Comparison of ENCODE assay signal across 22 cellular contexts in the genomic region with DNA sequence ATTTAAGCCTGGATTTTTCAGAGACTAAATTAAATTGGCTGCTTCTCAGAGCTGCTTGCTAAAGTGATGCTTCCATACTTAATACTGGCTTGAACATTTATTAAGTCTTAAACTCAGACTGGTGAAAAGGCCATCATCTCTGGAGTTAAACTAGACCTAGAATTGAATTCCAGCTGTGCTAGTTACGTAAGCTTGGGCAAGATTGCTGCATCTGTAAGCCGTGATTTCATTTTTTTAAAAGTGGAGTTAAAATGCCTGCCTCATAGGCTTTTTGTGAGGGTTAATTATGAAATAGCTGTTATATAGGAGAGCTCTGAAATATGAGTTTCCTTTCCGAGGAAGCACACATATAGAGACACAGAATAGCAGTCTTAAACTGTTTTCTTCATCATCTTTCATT.
A peak's percentile ranks its signal among the peaks of the same experiment; 100 is the strongest.
DNase-seq lines count a peak whose midpoint lies in the region; ATAC-seq and TF ChIP-seq lines count a peak whose summit lies in the region.
"Had no signal": no experiment of that assay in that cellular context is flagged by ENCODE, and none has a peak within 500 bp of the region (broad histone marks: within the 10 kb centered on the region; RNA-seq: fewer than 3 reads in every experiment).

No MANE protein-coding gene starts in this region.

- H3K36me3 ChIP-seq in IMR-90 (ENCODE audit: control insufficient read depth, insufficient read depth, low read length) = no peaks in the 10 kb centered on the region
- H3K36me3 ChIP-seq: BE2C; BLaER1 treated with 17β-estradiol and CSF1 and Interleukin-3, amounts not matched to agents 10 nM and 100 nM had no signal

- H3K79me1 ChIP-seq in IMR-90 (ENCODE audit: low read depth in 1 of 2, low read length in 2 of 2) = no peaks in the 10 kb centered on the region

- no peaks in the 10 kb centered on the region for H3K9me3 ChIP-seq in IMR-90 (ENCODE audit: control insufficient read depth, insufficient read depth, low read length)
- H3K9me3 ChIP-seq: A549; BE2C; BLaER1 treated with 17β-estradiol and CSF1 and Interleukin-3, amounts not matched to agents 10 nM and 100 nM had no signal

- DNase-seq in IMR-90 (no peak), MV-4-11 (lab: John Stamatoyannopoulos, UW) (peak; percentile 35), fibroblast of the aortic adventitia (ENCODE audit: low read depth) (peak; percentile 42), SIG-M5 treated with dmso at 0.1 percent for 504 hours (lab: John Stamatoyannopoulos, UW; ENCODE audit: unreplicated experiment) (no peak), left colon (no peak)
- DNase-seq: 8988T; ACHN; AML-193; BE2C; CD4-positive, alpha-beta T cell; CD8-positive, alpha-beta memory T cell; DMS 273 treated with DMSO at 0.1 percent for 48 hours; DMS79; EL; GDM1; H9 had no signal

- H2BK20ac ChIP-seq in IMR-90 (ENCODE audit: low read depth, low read length) = no peak overlapping the region

- H2BK120ac ChIP-seq in IMR-90 (ENCODE audit: low read depth, low read length) = no peak overlapping the region

- no peak overlapping the region for H3K9ac ChIP-seq in IMR-90 (ENCODE audit: low read depth, low read length)
- H3K9ac ChIP-seq: BLaER1 treated with 17β-estradiol and CSF1 and Interleukin-3, amounts not matched to agents 10 nM and 100 nM had no signal

- H2AK9ac ChIP-seq in IMR-90 (replicated peaks; ENCODE audit: low read depth, low read length, poor library complexity) = no peak overlapping the region

- H3K4ac ChIP-seq in IMR-90 (ENCODE audit: low read depth, low read length) = no peak overlapping the region

- ATAC-seq in IMR-90 (ENCODE audit: low read depth) (no peak), GM18907 (IDR thresholded peaks at IDR 0.05; ENCODE audit: unreplicated experiment) (no peak), left colon (no peak)
- ATAC-seq: A549, GM12878, GM23338, HCT116 had no signal

- no TSS peak for BruUV-seq in IMR-90 (replicated peaks; lab: Mats Ljungman, UMichigan)

- intact Hi-C loops in IMR-90 (cut with micrococcal nuclease) (no loop called here), left colon (cut with DNase I, micrococcal nuclease) (no loop called here)

- H3K4me1 ChIP-seq in IMR-90 (ENCODE audit: control insufficient read depth, insufficient read depth, low read length) = peaks cover 8% of the 10 kb centered on the region
- H3K4me1 ChIP-seq: A549, BE2C had no signal

- H3K23ac ChIP-seq in IMR-90 (ENCODE audit: low read depth, low read length) = no peak overlapping the region

- H4K5ac ChIP-seq in IMR-90 (ENCODE audit: low read depth, low read length) = no peak overlapping the region

- dilution Hi-C loops in IMR-90 (cut with HindIII; ENCODE audit: low sequenced_read_pairs, unreplicated experiment) = no loop called here

- POLR2A ChIA-PET in IMR-90 (lab: Charles Lee; ENCODE audit: unreplicated experiment) = no interaction called here

- CTCF ChIA-PET in IMR-90 (lab: Yijun Ruan, JAX) = no interaction called here

- TF ChIP-seq POLR2A in IMR-90 (IDR thresholded peaks at IDR 0.05; ENCODE audit: low read depth, low read length) = no peak

- no peaks in the 10 kb centered on the region for H3K27me3 ChIP-seq in IMR-90 (ENCODE audit: control insufficient read depth, insufficient read depth, low read length)
- H3K27me3 ChIP-seq: BE2C; BLaER1 treated with 17β-estradiol and CSF1 and Interleukin-3, amounts not matched to agents 10 nM and 100 nM had no signal

- no peaks in the 10 kb centered on the region for H4K20me1 ChIP-seq in IMR-90 (ENCODE audit: insufficient read depth, low read length)
- H4K20me1 ChIP-seq: BLaER1 treated with 17β-estradiol and CSF1 and Interleukin-3, amounts not matched to agents 10 nM and 100 nM had no signal

- no peak for TF ChIP-seq RAD21 in IMR-90 (IDR thresholded peaks at IDR 0.05; ENCODE audit: low read length)

- H3K4me3 ChIP-seq in IMR-90 (ENCODE audit: insufficient read depth, low read depth, low read length) (no peak overlapping the region), fibroblast of the aortic adventitia (ENCODE audit: low read depth, low read length) (no peak overlapping the region)
- H3K4me3 ChIP-seq: A549; BLaER1 treated with 17β-estradiol and CSF1 and Interleukin-3, amounts not matched to agents 10 nM and 100 nM; GM12878; GM23338 had no signal

- no peak overlapping the region for H2BK15ac ChIP-seq in IMR-90 (ENCODE audit: low read depth, low read length)

- no peak overlapping the region for H2AFZ ChIP-seq in IMR-90 (replicated peaks; ENCODE audit: low read length, poor library complexity)
- H2AFZ ChIP-seq: GM23338 had no signal

- WGBS in IMR-90 (ENCODE audit: extremely low coverage in 2 of 2, insufficient read length in 1 of 2), 2 experiments = 100% methylated on average over 1 of the region's 3 CpGs; no CpG with 5 or more reads in 1 of the 2 experiments

- no peak overlapping the region for H3K56ac ChIP-seq in IMR-90 (ENCODE audit: extremely low read depth, insufficient read depth, low read length)

- no peak overlapping the region for H3K4me2 ChIP-seq in IMR-90 (ENCODE audit: low read depth, low read length)
- H3K4me2 ChIP-seq: A549; BLaER1 treated with 17β-estradiol and CSF1 and Interleukin-3, amounts not matched to agents 10 nM and 100 nM; GM23338 had no signal

- no peak overlapping the region for H3K18ac ChIP-seq in IMR-90 (ENCODE audit: low read depth, low read length)

- no peak overlapping the region for H3K27ac ChIP-seq in IMR-90 (ENCODE audit: insufficient read depth, low read length)
- H3K27ac ChIP-seq: A549; BLaER1 treated with 17β-estradiol and CSF1 and Interleukin-3, amounts not matched to agents 10 nM and 100 nM had no signal

- peaks cover 3% of the 10 kb centered on the region for H3K9me1 ChIP-seq in IMR-90 (ENCODE audit: insufficient read depth, low read length)

- H4K91ac ChIP-seq in IMR-90 (ENCODE audit: insufficient read depth, low read depth, low read length) = no peak overlapping the region

- in situ Hi-C loops in IMR-90 (cut with MboI; ENCODE audit: low sequenced_read_pairs) = no loop called here

- TF ChIP-seq CTCF in IMR-90 (conservative IDR thresholded peaks at IDR 0.05; ENCODE audit: low read depth, low read length) = no peak
- no peak for TF ChIP-seq CTCF in fibroblast of the aortic adventitia (IDR thresholded peaks at IDR 0.05; ENCODE audit: insufficient read depth, low read length)

- H2AK5ac ChIP-seq in IMR-90 (ENCODE audit: low read depth, low read length) = no peak overlapping the region

- no peak overlapping the region for H4K8ac ChIP-seq in IMR-90 (ENCODE audit: low read depth in 2 of 2, low read length in 2 of 2)

- no peak overlapping the region for H3K14ac ChIP-seq in IMR-90 (replicated peaks; ENCODE audit: low read depth, low read length)

- H2BK5ac ChIP-seq in IMR-90 (ENCODE audit: low read depth, low read length, poor library complexity, severe bottlenecking) = no peak overlapping the region

TF ChIP-seq in IMR-90, 13 proteins besides CTCF, POLR2A, EP300 and RAD21:
- TF ChIP-seq RFX5 (IDR thresholded peaks at IDR 0.05; ENCODE audit: low read depth, low read length) = no peak
- 0 out of 2 replicates have a peak, but pooled peaks have one; percentile 5 for TF ChIP-seq CEBPB (IDR thresholded peaks at IDR 0.05; ENCODE audit: low read depth, low read length)
TF ChIP-seq in IMR-90: peak in this region for 1.

Comparison
In these comparisons a context has a peak if more than half of its experiments do, and no peak if none do; other contexts are left out.
1. DNase-seq: peak in MV-4-11 (single experiment) and fibroblast of the aortic adventitia (single experiment); none in IMR-90 (single experiment), SIG-M5 treated with dmso at 0.1 percent for 504 hours (single experiment) and left colon (0 of 2).